In the genomic region with DNA sequence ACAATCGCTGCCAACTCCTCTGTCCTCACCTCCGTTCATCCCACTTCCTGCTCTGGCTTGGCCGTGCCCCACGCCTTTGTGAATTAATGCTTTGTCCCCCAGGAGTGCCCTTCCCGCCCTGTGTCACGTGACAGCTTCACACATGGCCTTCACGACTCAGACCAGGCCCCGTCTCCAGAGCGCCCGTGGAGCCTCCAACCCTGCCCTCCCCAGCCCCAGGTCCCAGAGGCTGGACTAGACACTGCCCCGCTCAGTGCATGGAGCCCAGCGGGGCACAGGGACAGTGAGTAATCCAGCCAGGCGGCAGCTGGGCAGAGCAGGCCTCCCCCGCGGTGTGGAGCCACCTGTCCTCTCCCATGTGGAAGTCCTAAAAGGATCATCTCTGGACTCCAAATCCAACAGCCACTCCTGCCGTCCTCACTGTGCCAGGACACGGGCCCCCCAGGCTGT, we compare ENCODE assay signal across 16 cellular contexts. TPM values are rescaled to one million over a fixed set of nuclear protein-coding genes. Genes with fewer than 3 reads are reported as not detected.
DNase-seq lines count a peak whose midpoint lies in the region; FAIRE-seq and TF ChIP-seq lines count a peak whose summit lies in the region.
"Had no signal": no experiment of that assay in that cellular context is flagged by ENCODE, and none has a peak within 500 bp of the region (broad histone marks: within the 10 kb centered on the region; RNA-seq: fewer than 3 reads in every experiment).

No MANE protein-coding gene starts in this region.

- no peaks in the 10 kb centered on the region for H3K36me3 ChIP-seq in BLaER1
- no peaks in the 10 kb centered on the region for H3K36me3 ChIP-seq in WERI-Rb-1
- no peaks in the 10 kb centered on the region for H3K36me3 ChIP-seq in mesendoderm (ENCODE audit: control insufficient read depth, insufficient read depth, low read length)

- H3K23ac ChIP-seq in mesendoderm (ENCODE audit: low read length) = peak overlapping the region; percentile 76

- H2BK120ac ChIP-seq in mesendoderm (ENCODE audit: low read depth, low read length) = no peak overlapping the region

- no peak for FAIRE-seq in H54 (lab: Jason Lieb, UNC)
- FAIRE-seq: GM12891 had no signal

- no peaks in the 10 kb centered on the region for H3K79me2 ChIP-seq in mesendoderm (ENCODE audit: control insufficient read depth, insufficient read depth, low read length)

- no peak overlapping the region for H3K4ac ChIP-seq in mesendoderm (ENCODE audit: low read depth, low read length)

- TF ChIP-seq CTCF in WERI-Rb-1 (IDR thresholded peaks at IDR 0.05; ENCODE audit: low read depth, low read length) = peak; percentile 32; the same call in 1 of the 2 replicates

- no peak overlapping the region for H3K18ac ChIP-seq in mesendoderm (ENCODE audit: low read length)

- H2AK5ac ChIP-seq in mesendoderm (ENCODE audit: low read length) = no peak overlapping the region

- H3K4me3 ChIP-seq in BLaER1 (no peak overlapping the region), WERI-Rb-1 (ENCODE audit: low read depth, low read length) (peak overlapping the region; percentile 15), mesendoderm (ENCODE audit: low read length) (no peak overlapping the region)
- H3K4me3 ChIP-seq: GM23248 had no signal

- H4K8ac ChIP-seq in mesendoderm (ENCODE audit: low read depth, low read length) = no peak overlapping the region

- H3K4me2 ChIP-seq in BLaER1 (0 out of 2 replicates have a peak overlapping the region, but pooled peaks have one; percentile 96), mesendoderm (ENCODE audit: low read length) (no peak overlapping the region)

- no peak overlapping the region for H2BK5ac ChIP-seq in mesendoderm (ENCODE audit: low read length)

- peaks cover 29% of the 10 kb centered on the region for H4K20me1 ChIP-seq in BLaER1

- no CpG with 5 or more reads among the region's 17 CpGs for WGBS in mesendoderm (ENCODE audit: extremely low coverage, insufficient coverage, low lambda C conversion rate)

- H3K27me3 ChIP-seq in BLaER1 (no peaks in the 10 kb centered on the region), WERI-Rb-1 (ENCODE audit: insufficient read depth, low read depth, severe bottlenecking) (no peaks in the 10 kb centered on the region), mesendoderm (ENCODE audit: insufficient read depth, low read length, poor library complexity) (no peaks in the 10 kb centered on the region)

- H2BK15ac ChIP-seq in mesendoderm (replicated peaks; ENCODE audit: low read depth) = no peak overlapping the region

- H4K5ac ChIP-seq in mesendoderm (ENCODE audit: low read length) = no peak overlapping the region

- no peak overlapping the region for H3K27ac ChIP-seq in BLaER1
- peak overlapping the region; percentile 81 for H3K27ac ChIP-seq in WERI-Rb-1
- H3K27ac ChIP-seq in mesendoderm (ENCODE audit: low read depth, low read length) = no peak overlapping the region
- H3K27ac ChIP-seq: GM23248, HL-60 had no signal

- H3K9ac ChIP-seq in BLaER1 = no peak overlapping the region
- no peak overlapping the region for H3K9ac ChIP-seq in mesendoderm (ENCODE audit: low read length)
- H3K9ac ChIP-seq: GM23248 had no signal

- no peaks in the 10 kb centered on the region for H3K79me1 ChIP-seq in mesendoderm (ENCODE audit: low read length)

- DNase-seq in H54 (ENCODE audit: insufficient read length, low spot score) (peak; percentile 28), WERI-Rb-1 (peak; percentile 93), mesendoderm (no peak), GDM1 (lab: John Stamatoyannopoulos, UW) (no peak), NCI-H1930 (lab: John Stamatoyannopoulos, UW) (no peak), 8988T (no peak)
- DNase-seq: AML-193; CD8-positive, alpha-beta T cell; GM23248; KG1; NCI-H1092; NCI-H2107; NCI-H345 had no signal

- TF ChIP-seq POLR2A in H54 (IDR thresholded peaks at IDR 0.05; ENCODE audit: low read depth, low read length) = no peak

- H3K4me1 ChIP-seq in BLaER1 (peaks cover 51% of the 10 kb centered on the region), mesendoderm (ENCODE audit: control insufficient read depth, low read depth, low read length) (peaks cover 9% of the 10 kb centered on the region)

- H3K56ac ChIP-seq in mesendoderm (ENCODE audit: low read length) = peak overlapping the region; percentile 32

- H3K9me3 ChIP-seq in BLaER1 = no peaks in the 10 kb centered on the region
- no peaks in the 10 kb centered on the region for H3K9me3 ChIP-seq in WERI-Rb-1 (ENCODE audit: severe bottlenecking)

RNA-seq across cellular contexts. Expression of gene ADRA2C, which starts 7.4 kb away (rescaled TPM):
- 10.8 TPM for polyA plus RNA-seq in mesendoderm (2013, experiment 1 of 2)
- 10.5 TPM for polyA plus RNA-seq in mesendoderm (2013, experiment 2 of 2)

Comparison
In these comparisons a context has a peak if more than half of its experiments do, and no peak if none do; other contexts are left out.
1. DNase-seq: peak in H54 (single experiment) and WERI-Rb-1 (single experiment); none in mesendoderm (single experiment), GDM1 (single experiment), NCI-H1930 (0 of 2) and 8988T (single experiment).